In the genomic region with DNA sequence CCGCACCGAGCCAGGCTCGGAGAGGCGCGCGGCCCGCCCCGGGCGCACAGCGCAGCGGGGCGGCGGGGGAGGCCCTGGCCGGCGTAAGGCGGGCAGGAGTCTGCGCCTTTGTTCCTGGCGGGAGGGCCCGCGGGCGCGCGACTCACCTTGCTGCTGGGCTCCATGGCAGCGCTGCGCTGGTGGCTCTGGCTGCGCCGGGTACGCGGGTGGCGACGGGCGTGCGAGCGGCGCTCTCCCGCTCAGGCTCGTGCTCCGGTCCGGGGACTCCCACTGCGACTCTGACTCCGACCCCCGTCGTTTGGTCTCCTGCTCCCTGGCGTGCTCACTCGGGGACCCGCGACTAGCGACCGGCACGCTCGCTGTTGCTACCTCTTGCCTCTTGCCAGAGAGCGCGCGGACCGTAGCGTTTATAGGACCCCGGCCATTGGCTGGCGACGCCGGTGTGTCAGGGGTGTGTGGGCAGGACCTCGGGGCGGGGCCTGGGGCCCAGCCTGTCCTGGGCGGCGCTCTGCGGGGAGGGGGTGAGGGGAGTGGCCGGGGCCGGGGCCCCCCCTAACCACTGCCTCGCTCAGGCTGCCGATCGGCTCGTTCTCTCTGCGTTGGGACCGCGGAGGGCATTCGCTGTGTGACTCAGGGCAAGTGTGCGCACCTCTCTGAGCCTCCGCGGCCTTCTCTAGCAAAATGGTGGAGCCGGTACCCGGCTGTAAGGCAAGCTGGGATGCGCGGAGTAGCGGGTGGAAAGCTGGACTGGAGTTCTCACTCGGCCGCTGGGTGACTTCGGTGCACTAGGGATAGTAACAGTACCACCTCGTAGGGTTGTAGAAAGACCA, we compare ENCODE assay signal across 8 cellular contexts. TPM values are rescaled to one million over a fixed set of nuclear protein-coding genes. Genes with fewer than 3 reads are reported as not detected.
A peak's percentile ranks its signal among the peaks of the same experiment; 100 is the strongest.
DNase-seq lines count a peak whose midpoint lies in the region; ATAC-seq, FAIRE-seq and TF ChIP-seq lines count a peak whose summit lies in the region.

A gene (minus strand): TSS at position 381 of the 830 bp plus-strand sequence. CDS start 217 bp downstream, at position 164.

- peak; percentile 73 for ATAC-seq in GM21390 (IDR thresholded peaks at IDR 0.05; ENCODE audit: unreplicated experiment)

- H3K9me1 ChIP-seq in endothelial cell of umbilical vein (replicated peaks; ENCODE audit: control insufficient read depth, extremely low read depth, insufficient read depth, low read length): no peaks in the 10 kb centered on the region

- H3K4me2 ChIP-seq in endothelial cell of umbilical vein (ENCODE audit: insufficient read depth, low read length): peak within 1 kb of the TSS; percentile 79

- no peaks in the 10 kb centered on the region for H4K20me1 ChIP-seq in endothelial cell of umbilical vein (replicated peaks; ENCODE audit: control insufficient read depth, extremely low read depth, insufficient read depth, low read length)

- H3K27me3 ChIP-seq in Caco-2 (replicated peaks; ENCODE audit: control insufficient read depth, insufficient read depth, low read length): no peaks in the 10 kb centered on the region
- H3K27me3 ChIP-seq in endothelial cell of umbilical vein (ENCODE audit: control insufficient read depth in 2 of 2, insufficient read depth in 2 of 2, low read length in 2 of 2): no peaks in the 10 kb centered on the region

- H3K79me2 ChIP-seq in endothelial cell of umbilical vein (ENCODE audit: control insufficient read depth, insufficient read depth, low read length): peaks cover 16% of the 10 kb centered on the region

- peaks cover 41% of the 10 kb centered on the region for H3K4me1 Mint-ChIP-seq in Caco-2 (ENCODE audit: low read depth, unreplicated experiment)

- peak within 1 kb of the TSS; percentile 93 for H3K27ac Mint-ChIP-seq in Caco-2 (ENCODE audit: unreplicated experiment)

- no peaks in the 10 kb centered on the region for H3K27me3 Mint-ChIP-seq in Caco-2 (ENCODE audit: insufficient read depth, unreplicated experiment)

- H3K4me3 Mint-ChIP-seq in Caco-2 (ENCODE audit: unreplicated experiment): peak within 1 kb of the TSS; percentile 93

- H3K4me3 ChIP-seq in Caco-2 (ENCODE audit: low read depth, low read length) (peak within 1 kb of the TSS; percentile 95), endothelial cell of umbilical vein (replicated peaks in 1 of 3; ENCODE audit: insufficient read depth in 1 of 3, low read depth in 1 of 3, low read length in 3 of 3) (peak within 1 kb of the TSS; percentile 43 to 79 (median 57))

- dilution Hi-C loops in endothelial cell of umbilical vein (cut with MboI; ENCODE audit: extremely low pct_ligation_motif_present, low sequenced_read_pairs): no loop called here

- H3K4me1 ChIP-seq in Caco-2 (peaks cover 54% of the 10 kb centered on the region), endothelial cell of umbilical vein (ENCODE audit: control insufficient read depth, extremely low read depth, insufficient read depth, low read length) (peaks cover 16% of the 10 kb centered on the region)

- no peaks in the 10 kb centered on the region for H3K9me3 Mint-ChIP-seq in Caco-2 (ENCODE audit: unreplicated experiment)

- intact Hi-C loops in Caco-2 (cut with micrococcal nuclease; ENCODE audit: unreplicated experiment): loop anchor here (1.0 to 5.0 kb wide), 4 partner anchors 36 to 114 kb away; no protein-coding TSS in a partner anchor
- intact Hi-C loops in endothelial cell of umbilical vein (cut with micrococcal nuclease): loop anchor here (1.0 to 2.0 kb wide), 3 partner anchors 16 to 34 kb away; no protein-coding TSS in a partner anchor

- BruUV-seq in Caco-2 (replicated peaks; lab: Mats Ljungman, UMichigan): no TSS peak
- BruUV-seq in endothelial cell of umbilical vein (replicated peaks; lab: Mats Ljungman, UMichigan): TSS peak; percentile 3

- H3K9me3 ChIP-seq in Caco-2 (no peaks in the 10 kb centered on the region), endothelial cell of umbilical vein (replicated peaks; ENCODE audit: control insufficient read depth, insufficient read depth, low read length) (no peaks in the 10 kb centered on the region)

- peak within 1 kb of the TSS; percentile 77 for H3K9ac ChIP-seq in endothelial cell of umbilical vein (replicated peaks; ENCODE audit: extremely low read depth, insufficient read depth, low read length)

- FAIRE-seq in endothelial cell of umbilical vein (lab: Jason Lieb, UNC): peak; percentile 93

- H3K36me3 ChIP-seq in Caco-2 (ENCODE audit: control insufficient read depth, insufficient read depth, low read length) (peaks cover 5% of the 10 kb centered on the region; the same call in 1 of the 2 replicates), endothelial cell of umbilical vein (ENCODE audit: control insufficient read depth in 2 of 2, extremely low read depth in 1 of 2, insufficient read depth in 2 of 2, low read length in 2 of 2) (no peaks in the 10 kb centered on the region)

- TF ChIP-seq POLR2A in endothelial cell of umbilical vein (IDR thresholded peaks at IDR 0.05; ENCODE audit: low read depth, low read length): peak; percentile 73

- POLR2A ChIA-PET in Caco-2 (lab: Charles Lee): interaction anchor here (0.6 to 1.0 kb wide), 3 partner anchors 13 to 60 kb away, joined by 3 to 4 read pairs (median 3); no protein-coding TSS in a partner anchor
- POLR2A ChIA-PET in endothelial cell of umbilical vein (lab: Charles Lee): interaction anchor here (1.0 kb wide), 1 partner anchor 8 kb away, joined by 3 read pairs; no protein-coding TSS in a partner anchor

- CTCF ChIA-PET in Caco-2 (lab: Charles Lee) (interaction anchor here (1.6 kb wide), 1 partner anchor 115 kb away, joined by 5 read pairs; no protein-coding TSS in a partner anchor), endothelial cell of umbilical vein (lab: Charles Lee) (interaction anchor here (1.0 to 5.7 kb wide), 3 partner anchors 8 to 115 kb away, joined by 3 to 23 read pairs (median 12); no protein-coding TSS in a partner anchor)

- H3K27ac ChIP-seq in endothelial cell of umbilical vein (ENCODE audit: insufficient read depth, low read depth, low read length): peak within 1 kb of the TSS; percentile 68

- peak within 1 kb of the TSS; percentile 95 for H2AFZ ChIP-seq in endothelial cell of umbilical vein (ENCODE audit: low read depth, low read length)

- H3K36me3 Mint-ChIP-seq in Caco-2 (ENCODE audit: insufficient read depth, unreplicated experiment): peaks cover 65% of the 10 kb centered on the region

- TF ChIP-seq CTCF in Caco-2 (IDR thresholded peaks at IDR 0.05; ENCODE audit: insufficient read depth in 1 of 2, low read depth in 1 of 2, low read length in 1 of 2, severe bottlenecking in 1 of 2, unreplicated experiment in 1 of 2) (no peak), endothelial cell of umbilical vein (IDR thresholded peaks at IDR 0.05; ENCODE audit: extremely low read depth in 1 of 2, insufficient read depth in 1 of 2, low read depth in 1 of 2, low read length in 2 of 2) (no peak)

- DNase-seq in Caco-2 (peak; percentile 94 to 96), HUDEP-2 (lab: John Stamatoyannopoulos, UW; ENCODE audit: unreplicated experiment in 76 of 76) (peak; percentile 49 to 98 (median 93)), NOMO-1 treated with dmso at 0.1 percent for 144 hours (lab: John Stamatoyannopoulos, UW; ENCODE audit: unreplicated experiment) (peak; percentile 85), endothelial cell of umbilical vein (ENCODE audit: low read depth, low spot score) (peak; percentile 94), middle frontal gyrus (ENCODE audit: extremely low spot score, low spot score) (peak; percentile 89)
- peak; percentile 83 for DNase-seq in activated CD8-positive, alpha-beta memory T cell treated with anti-CD3 and anti-CD28 coated beads, Interleukin-2, amount 50 U/mL, for 24 hours (ENCODE audit: extremely low read depth)
- peak; percentile 90 for DNase-seq in stimulated activated CD8-positive, alpha-beta memory T cell treated with anti-CD3 and anti-CD28 coated beads, Interleukin-2, amount 100 ng/mL, for 1 hour (ENCODE audit: low read depth in 2 of 2)

TF ChIP-seq in endothelial cell of umbilical vein, 7 proteins besides CTCF, POLR2A, EP300 and RAD21:
- TF ChIP-seq JUN (IDR thresholded peaks at IDR 0.05; ENCODE audit: borderline replicate concordance, insufficient read depth, insufficient read length, low read depth): no peak
- peak; percentile 27 for TF ChIP-seq POLR2AphosphoS5 (IDR thresholded peaks at IDR 0.05; ENCODE audit: insufficient read depth, low read depth, low read length)

RNA-seq across cellular contexts. Expression of the gene that starts here (rescaled TPM):
- total RNA-seq in Caco-2 (2022): 422 and 437 TPM in 2 replicates
- total RNA-seq in endothelial cell of umbilical vein: 38.7 and 42.2 TPM in 2 replicates
- 46.5 and 52.5 TPM in 2 replicates for polyA plus RNA-seq in endothelial cell of umbilical vein
- 21.5 and 24.7 TPM in 2 replicates for polyA plus RNA-seq in endothelial cell of umbilical vein (2011; cell fraction: cytosol; rRNA removed)
- 28.6 and 30.8 TPM in 2 replicates for polyA plus RNA-seq in endothelial cell of umbilical vein (2011; cell fraction: nucleus; rRNA removed)
- 15.0 and 15.9 TPM in 2 replicates for polyA plus RNA-seq in endothelial cell of umbilical vein (2012)
- 37.1 and 43.2 TPM in 2 replicates for polyA minus RNA-seq in endothelial cell of umbilical vein
- polyA minus RNA-seq in endothelial cell of umbilical vein (2011; cell fraction: cytosol; rRNA and poly(A)+ RNA removed): 19.2 TPM
- 21.7 and 24.7 TPM in 2 replicates for polyA minus RNA-seq in endothelial cell of umbilical vein (2011; cell fraction: nucleus; rRNA and poly(A)+ RNA removed)

Comparison
In these comparisons a context has a peak if more than half of its experiments do, and no peak if none do; other contexts are left out.
1. Peak in every context shown above with its lines: DNase-seq, ATAC-seq, H3K4me3 ChIP-seq and H3K27ac ChIP-seq.